Comparison of ENCODE assay signal across 9 cellular contexts in genomic region chr14:93984987-93985410, GRCh38. TPM values are rescaled to one million over a fixed set of nuclear protein-coding genes. Genes with fewer than 3 reads are reported as not detected.
DNase-seq lines count a peak whose midpoint lies in the region; ATAC-seq and TF ChIP-seq lines count a peak whose summit lies in the region.
"Had no signal": no experiment of that assay in that cellular context is flagged by ENCODE, and none has a peak within 500 bp of the region (broad histone marks: within the 10 kb centered on the region; RNA-seq: fewer than 3 reads in every experiment).

No MANE protein-coding gene starts in this region.

- peak in 3 of 4 donors; percentile 26 to 76 (median 48) for TF ChIP-seq EP300 in sigmoid colon (IDR thresholded peaks at IDR 0.05)

- no peaks in the 10 kb centered on the region for H3K79me2 ChIP-seq in OCI-LY7 (ENCODE audit: insufficient read depth, low read depth, low read length)

- no TSS peak for BruUV-seq in OCI-LY7 (replicated peaks; lab: Mats Ljungman, UMichigan)

- WGBS in sigmoid colon, 2 donors: 19 to 51% methylated on average over 7 of the region's 7 CpGs
- 44 to 56% methylated on average over 7 of the region's 7 CpGs for WGBS in lower leg skin, 2 donors

- H3K27me3 Mint-ChIP-seq in T-helper 17 cell (peaks cover 4% of the 10 kb centered on the region), T-cell (peaks cover 0 to 1% of the 10 kb centered on the region in 2 donors)

- H3K36me3 ChIP-seq in OCI-LY7 (ENCODE audit: insufficient read depth, low read length) (no peaks in the 10 kb centered on the region), sigmoid colon (no peaks in the 10 kb centered on the region)

- H3K4me1 ChIP-seq in OCI-LY7 (ENCODE audit: insufficient read depth, low read length, poor library complexity, severe bottlenecking): peaks cover 13% of the 10 kb centered on the region
- H3K4me1 ChIP-seq in sigmoid colon: peaks cover 0 to 67% (median 54%) of the 10 kb centered on the region in 4 donors

- TF ChIP-seq CTCF in GM12872 (IDR thresholded peaks at IDR 0.05; ENCODE audit: insufficient read depth, low read depth, low read length) (peak; percentile 63), OCI-LY7 (conservative IDR thresholded peaks at IDR 0.05; ENCODE audit: low read length) (peak; percentile 61), fibroblast of mammary gland (conservative IDR thresholded peaks at IDR 0.05; ENCODE audit: control insufficient read depth, insufficient read depth, low read depth, low read length) (peak; percentile 38), sigmoid colon (IDR thresholded peaks at IDR 0.05) (peak; percentile 62 to 88 (median 78)), lower leg skin (IDR thresholded peaks at IDR 0.05) (no peak)

- POLR2A ChIA-PET in OCI-LY7 (lab: Charles Lee) (no interaction called here), T-cell (lab: Charles Lee) (no interaction called here)

- no peaks in the 10 kb centered on the region for H3K9me2 ChIP-seq in OCI-LY7 (ENCODE audit: insufficient read depth, low read length)

- H3K36me3 Mint-ChIP-seq in T-helper 17 cell (ENCODE audit: low read depth) (no peaks in the 10 kb centered on the region), T-cell (no peaks in the 10 kb centered on the region)
- H3K36me3 Mint-ChIP-seq: memory B cell had no signal

- H3K4me3 Mint-ChIP-seq in T-helper 17 cell: no peak overlapping the region
- H3K4me3 Mint-ChIP-seq in T-cell: no peak overlapping the region
- H3K4me3 Mint-ChIP-seq: memory B cell had no signal

- intact Hi-C loops in OCI-LY7 (cut with micrococcal nuclease; ENCODE audit: unreplicated experiment) (no loop called here), sigmoid colon (cut with DNase I) (loop anchor here (10.0 kb wide), 1 partner anchor 920 kb away; no protein-coding TSS in a partner anchor), lower leg skin (cut with DNase I; ENCODE audit: low total_unique reads) (no loop called here)

- DNase-seq in OCI-LY7 (ENCODE audit: low spot score): no peak
- DNase-seq in fibroblast of mammary gland (ENCODE audit: low read depth): peak; percentile 41
- DNase-seq in sigmoid colon: peak; percentile 80
- no peak for DNase-seq in lower leg skin (ENCODE audit: low spot score in 2 of 2)
- no peak for DNase-seq in T-helper 17 cell
- DNase-seq in NCI-H1048 (lab: John Stamatoyannopoulos, UW): no peak
- DNase-seq in T-cell: no peak

- no peak overlapping the region for H3K4me3 ChIP-seq in OCI-LY7 (ENCODE audit: low read depth, low read length, poor library complexity, severe bottlenecking)
- no peak overlapping the region for H3K4me3 ChIP-seq in fibroblast of mammary gland (ENCODE audit: control insufficient read depth, low read depth, low read length)
- H3K4me3 ChIP-seq in sigmoid colon: no peak overlapping the region
- no peak overlapping the region for H3K4me3 ChIP-seq in lower leg skin (ENCODE audit: low read depth, poor library complexity, severe bottlenecking)

- CTCF ChIA-PET in OCI-LY7 (lab: Charles Lee; ENCODE audit: unreplicated experiment): no interaction called here
- CTCF ChIA-PET in T-cell (lab: Charles Lee): interaction anchor here (0.7 to 1.4 kb wide), 2 partner anchors 12 to 45 kb away, joined by 4 read pairs; no protein-coding TSS in a partner anchor

- H3K9me3 ChIP-seq in OCI-LY7 (ENCODE audit: low read length) (no peaks in the 10 kb centered on the region), sigmoid colon (no peaks in the 10 kb centered on the region), T-helper 17 cell (ENCODE audit: control insufficient read depth, low read length, poor library complexity, severe bottlenecking) (no peaks in the 10 kb centered on the region)

- H3K9me3 Mint-ChIP-seq in T-cell: no peaks in the 10 kb centered on the region
- H3K9me3 Mint-ChIP-seq: memory B cell had no signal

- H3K4me2 ChIP-seq in OCI-LY7 (ENCODE audit: low read length): no peak overlapping the region

- H3K27ac ChIP-seq in OCI-LY7 (ENCODE audit: low read depth, low read length, poor library complexity, severe bottlenecking) (no peak overlapping the region), sigmoid colon (peak overlapping the region; percentile 77 to 93 (median 89))

- peaks cover 10% of the 10 kb centered on the region for H3K4me1 Mint-ChIP-seq in T-helper 17 cell
- peaks cover 5 to 14% (median 9%) of the 10 kb centered on the region in 3 donors for H3K4me1 Mint-ChIP-seq in T-cell

- H4K20me1 ChIP-seq in OCI-LY7 (ENCODE audit: insufficient read depth, low read length): no peaks in the 10 kb centered on the region

- no peak for ATAC-seq in T-helper 17 cell
- ATAC-seq in T-cell (replicated peaks in 1 of 4): no peak

- H3K27me3 ChIP-seq in sigmoid colon: no peaks in the 10 kb centered on the region

- H3K27ac Mint-ChIP-seq in T-helper 17 cell: no peak overlapping the region
- no peak overlapping the region for H3K27ac Mint-ChIP-seq in T-cell
- H3K27ac Mint-ChIP-seq: memory B cell had no signal

- TF ChIP-seq POLR2A in sigmoid colon (IDR thresholded peaks at IDR 0.05) (no peak), lower leg skin (IDR thresholded peaks at IDR 0.05) (no peak)

- no peak overlapping the region for H2AFZ ChIP-seq in OCI-LY7 (ENCODE audit: low read length)

RNA-seq across cellular contexts. Expression of gene ASB2, which starts 8.6 kb away (rescaled TPM):
- total RNA-seq in OCI-LY7 (2014; rRNA removed; shearing (Covaris generic)): 15.0 and 21.7 TPM in 2 replicates
- total RNA-seq in OCI-LY7 (2022) (16.1 and 23.6 TPM in 2 replicates), sigmoid colon (100 to 1,000 TPM; 117 to 178 (median 139) TPM), lower leg skin (1 to 10 TPM in 2 of 4 donors, under 1 TPM in 2; 0.46 to 5.4 (median 1.8) TPM), T-helper 17 cell (1 to 10 TPM; 2.3 to 6.5 TPM), T-cell (1 to 10 TPM; 2.7 to 5.4 (median 3.3) TPM)
- polyA plus RNA-seq in sigmoid colon: 1 to 10 TPM; 1.2 to 10.0 (median 4.2) TPM

RNA-seq across cellular contexts. Expression of gene CCDC197, which starts 12.1 kb away (rescaled TPM):
- not detected in 2 replicates for total RNA-seq in OCI-LY7 (2014; rRNA removed; shearing (Covaris generic))
- total RNA-seq in OCI-LY7 (2022): not detected in 2 replicates
- total RNA-seq in sigmoid colon: not detected
- not detected for polyA plus RNA-seq in sigmoid colon
- total RNA-seq in lower leg skin: not detected
- not detected for total RNA-seq in T-helper 17 cell
- not detected for total RNA-seq in T-cell

RNA-seq across cellular contexts. Expression of gene OTUB2, which starts 41.1 kb away (rescaled TPM):
- total RNA-seq in OCI-LY7 (2014; rRNA removed; shearing (Covaris generic)): 0.28 and 0.44 TPM in 2 replicates
- total RNA-seq in OCI-LY7 (2022) (0.48 and 0.84 TPM in 2 replicates), sigmoid colon (under 1 TPM; 0.14 to 0.71 (median 0.52) TPM), lower leg skin (10 to 100 TPM; 12.6 to 25.0 (median 21.5) TPM), T-helper 17 cell (under 1 TPM; 0.12 to 0.37 TPM), T-cell (under 1 TPM; 0.09 to 0.57 (median 0.28) TPM)
- polyA plus RNA-seq in sigmoid colon: 1 to 10 TPM in 2 of 3 donors, under 1 TPM in 1; 0.60 to 2.3 (median 2.0) TPM

RNA-seq across cellular contexts. Expression of gene FAM181A, which starts 57.9 kb away (rescaled TPM):
- total RNA-seq in OCI-LY7 (2014; rRNA removed; shearing (Covaris generic)): not detected in 2 replicates
- not detected in 2 replicates for total RNA-seq in OCI-LY7 (2022)
- total RNA-seq in sigmoid colon: not detected
- not detected for polyA plus RNA-seq in sigmoid colon
- not detected for total RNA-seq in lower leg skin
- total RNA-seq in T-helper 17 cell: not detected
- total RNA-seq in T-cell: not detected

Comparison
In these comparisons a context has a peak if more than half of its experiments do, and no peak if none do; other contexts are left out.
1. CTCF ChIP-seq: peak in GM12872 (single experiment), OCI-LY7 (single experiment), fibroblast of mammary gland (single experiment) and sigmoid colon (4 of 4); none in lower leg skin (0 of 3).
2. DNase-seq: peak in fibroblast of mammary gland (single experiment) and sigmoid colon (single experiment); none in OCI-LY7 (single experiment), lower leg skin (0 of 2), T-helper 17 cell (0 of 3), NCI-H1048 (single experiment) and T-cell (0 of 34).
3. RNA of gene ASB2, which starts 8.6 kb away (total RNA-seq): 117 to 178 TPM in sigmoid colon; 15.0 to 23.6 TPM in OCI-LY7, 2.3 to 6.5 TPM in T-helper 17 cell, 2.7 to 5.4 TPM in T-cell and 0.46 to 5.4 TPM in lower leg skin; every median in the first group is over 4 times any median in the second.
4. RNA of gene OTUB2, which starts 41.1 kb away (total RNA-seq): 12.6 to 25.0 TPM in lower leg skin; 0.28 to 0.84 TPM in OCI-LY7, 0.14 to 0.71 TPM in sigmoid colon, 0.12 to 0.37 TPM in T-helper 17 cell and 0.09 to 0.57 TPM in T-cell; every median in the first group is over 4 times any median in the second.